Comparison of ENCODE assay signal across 8 cellular contexts in the genomic region with DNA sequence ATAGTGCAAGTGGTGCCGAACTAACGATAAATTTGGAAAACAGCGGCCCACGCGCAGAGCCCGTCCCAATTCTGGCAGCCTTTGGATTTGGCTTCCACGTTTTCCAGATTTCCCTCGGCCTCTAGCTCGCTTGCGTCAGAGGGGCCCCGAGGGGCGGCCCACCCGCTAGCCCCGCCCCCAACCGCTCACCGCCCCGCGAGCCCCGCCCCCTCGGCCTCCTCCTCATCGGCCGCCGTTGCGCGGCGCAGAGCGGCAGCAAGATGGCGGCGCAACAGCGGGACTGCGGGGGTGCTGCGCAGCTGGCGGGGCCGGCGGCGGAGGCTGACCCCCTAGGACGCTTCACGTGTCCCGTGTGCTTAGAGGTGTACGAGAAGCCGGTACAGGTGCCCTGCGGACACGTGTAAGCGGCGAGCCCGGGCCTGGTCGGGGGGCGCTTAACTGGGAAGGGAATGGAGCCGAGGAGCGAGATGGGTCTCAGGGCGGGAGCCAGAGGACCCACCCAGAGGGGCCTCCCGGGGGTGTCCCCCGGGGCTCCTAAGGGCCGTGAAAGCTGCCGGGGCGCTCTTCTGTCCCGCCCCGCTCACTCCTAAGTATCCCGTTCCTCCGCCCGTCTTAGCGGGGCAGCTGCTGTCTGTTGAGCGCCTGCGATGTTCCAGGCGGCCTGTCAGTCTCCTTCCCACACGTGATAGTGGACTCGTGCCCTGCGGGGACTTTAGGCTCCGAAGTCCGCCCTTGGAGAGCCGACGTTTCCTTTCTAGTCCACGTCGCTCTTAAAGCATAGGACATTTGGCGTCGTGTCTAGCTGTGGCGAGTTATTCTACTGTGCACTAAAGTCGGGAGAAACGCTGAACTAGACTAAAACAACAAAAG. TPM values are rescaled to one million over a fixed set of nuclear protein-coding genes. Genes with fewer than 3 reads are reported as not detected.
DNase-seq lines count a peak whose midpoint lies in the region; ATAC-seq and TF ChIP-seq lines count a peak whose summit lies in the region.

TSS of gene RNF114 (plus strand) at position 245 of the 870 bp plus-strand sequence. CDS start at position 261, 16 bp downstream.

- peaks cover 36% of the 10 kb centered on the region for H3K4me1 Mint-ChIP-seq in T-helper 2 cell treated with Interferon-gamma antibody and Interleukin-4, amounts not matched to agents 5 μg/mL and 100 μg/mL, for 36 hours (ENCODE audit: low read depth)

- H3K36me3 Mint-ChIP-seq in T-helper 2 cell treated with Interferon-gamma antibody and Interleukin-4, amounts not matched to agents 5 μg/mL and 100 μg/mL, for 36 hours (ENCODE audit: low read depth) = peaks cover 18% of the 10 kb centered on the region

- peak; percentile 70 for DNase-seq in GM12864 (ENCODE audit: low read depth)
- DNase-seq in NCI-H187 (lab: John Stamatoyannopoulos, UW) = peak; percentile 78 to 88
- peak; percentile 85 for DNase-seq in T-helper 2 cell treated with Interferon-gamma antibody and Interleukin-4, amounts not matched to agents 5 μg/mL and 100 μg/mL, for 36 hours (ENCODE audit: low spot score)
- DNase-seq in anterior cingulate cortex (lab: John Stamatoyannopoulos, UW) = peak; percentile 49 to 94 (median 87)
- peak; percentile 93 for DNase-seq in right atrium auricular region (ENCODE audit: low spot score)
- peak; percentile 57 for DNase-seq in pulmonary artery endothelial cell (ENCODE audit: low read depth, low spot score)

- no peaks in the 10 kb centered on the region for H3K27me3 Mint-ChIP-seq in T-helper 2 cell treated with Interferon-gamma antibody and Interleukin-4, amounts not matched to agents 5 μg/mL and 100 μg/mL, for 36 hours (ENCODE audit: low read depth)

- H3K36me3 ChIP-seq in right atrium auricular region = peaks cover 1% of the 10 kb centered on the region
- H3K36me3 ChIP-seq in urinary bladder (ENCODE audit: insufficient read depth) = no peaks in the 10 kb centered on the region

- peak within 1 kb of the TSS; percentile 96 to 99 for H3K27ac ChIP-seq in right atrium auricular region
- peak within 1 kb of the TSS; percentile 93 for H3K27ac ChIP-seq in urinary bladder (ENCODE audit: low read depth)

- H3K4me3 ChIP-seq in GM12864 (ENCODE audit: low read depth, low read length) = peak within 1 kb of the TSS; percentile 71
- H3K4me3 ChIP-seq in right atrium auricular region = peak within 1 kb of the TSS; percentile 99 to 100
- H3K4me3 ChIP-seq in urinary bladder (ENCODE audit: low read depth, low read length) = peak within 1 kb of the TSS; percentile 82

- H3K27me3 ChIP-seq in right atrium auricular region = no peaks in the 10 kb centered on the region

- under 1% methylated on average over 79 of the region's 79 CpGs for WGBS in urinary bladder

- ATAC-seq in HG02759 (IDR thresholded peaks at IDR 0.05; ENCODE audit: unreplicated experiment) = peak; percentile 74

- H3K4me3 Mint-ChIP-seq in T-helper 2 cell treated with Interferon-gamma antibody and Interleukin-4, amounts not matched to agents 5 μg/mL and 100 μg/mL, for 36 hours = peak within 1 kb of the TSS; percentile 95

- peaks cover 0 to 37% of the 10 kb centered on the region in 2 donors for H3K4me1 ChIP-seq in right atrium auricular region
- H3K4me1 ChIP-seq in urinary bladder (ENCODE audit: insufficient read depth) = no peaks in the 10 kb centered on the region

- H3K27ac Mint-ChIP-seq in T-helper 2 cell treated with Interferon-gamma antibody and Interleukin-4, amounts not matched to agents 5 μg/mL and 100 μg/mL, for 36 hours = peak within 1 kb of the TSS; percentile 89

- TF ChIP-seq CTCF in GM12864 (IDR thresholded peaks at IDR 0.05; ENCODE audit: low read depth, low read length, missing control alignments) (no peak), right atrium auricular region (IDR thresholded peaks at IDR 0.05) (peak in 1 of 2 donors; percentile 44)

- no peaks in the 10 kb centered on the region for H3K9me3 Mint-ChIP-seq in T-helper 2 cell treated with Interferon-gamma antibody and Interleukin-4, amounts not matched to agents 5 μg/mL and 100 μg/mL, for 36 hours

- no peaks in the 10 kb centered on the region for H3K9me3 ChIP-seq in right atrium auricular region

RNA-seq across cellular contexts. Expression of gene RNF114, which starts in this region (rescaled TPM):
- total RNA-seq in right atrium auricular region (100 to 1,000 TPM in 1 of 2 donors, 10 to 100 TPM in 1; 40.2 to 117 TPM), pulmonary artery endothelial cell (33.2 and 40.8 TPM in 2 replicates), urinary bladder (48.2 TPM)
- 52.2 TPM for polyA plus RNA-seq in urinary bladder

Comparison
In these comparisons a context has a peak if more than half of its experiments do, and no peak if none do; other contexts are left out.
1. Peak in every context shown above with its lines: DNase-seq, ATAC-seq, H3K4me3 ChIP-seq and H3K27ac ChIP-seq.